In genomic region chr7:92778972-92779371, GRCh38 we compare ENCODE assay signal across 10 cellular contexts.
DNase-seq lines count a peak whose midpoint lies in the region; ATAC-seq and TF ChIP-seq lines count a peak whose summit lies in the region.
"Had no signal": no experiment of that assay in that cellular context is flagged by ENCODE, and none has a peak within 500 bp of the region (broad histone marks: within the 10 kb centered on the region; RNA-seq: fewer than 3 reads in every experiment).

No MANE protein-coding gene starts in this region.

- peaks cover 0 to 59% (median 15%) of the 10 kb centered on the region in 4 donors for H3K4me1 ChIP-seq in tibial artery
- no peaks in the 10 kb centered on the region for H3K4me1 ChIP-seq in effector memory CD4-positive, alpha-beta T cell (ENCODE audit: control insufficient read depth, insufficient read depth, low read length, poor library complexity, severe bottlenecking)

- ATAC-seq in HG03469 (IDR thresholded peaks at IDR 0.05; ENCODE audit: unreplicated experiment) (peak; percentile 47), GM19023 (IDR thresholded peaks at IDR 0.05; ENCODE audit: unreplicated experiment) (no peak)
- ATAC-seq: Panc1 had no signal

- no peaks in the 10 kb centered on the region for H3K27me3 ChIP-seq in tibial artery
- no peaks in the 10 kb centered on the region for H3K27me3 ChIP-seq in effector memory CD4-positive, alpha-beta T cell (replicated peaks; ENCODE audit: control insufficient read depth, insufficient read depth, low read length, poor library complexity, severe bottlenecking)

- TF ChIP-seq CTCF in cardiac fibroblast (IDR thresholded peaks at IDR 0.05; ENCODE audit: low read depth, low read length) (peak; percentile 18), tibial artery (IDR thresholded peaks at IDR 0.05) (no peak)

- intact Hi-C loops in tibial artery (cut with DNase I; ENCODE audit: low total_unique reads), result no loop called here

- peak; percentile 39 for DNase-seq in DMS 273 (lab: John Stamatoyannopoulos, UW; ENCODE audit: unreplicated experiment)
- DNase-seq in DMS 273 treated with DMSO at 0.1 percent for 48 hours (lab: John Stamatoyannopoulos, UW), result no peak
- DNase-seq in cardiac fibroblast (ENCODE audit: low read depth in 2 of 2), result peak; percentile 93 to 97
- peak; percentile 74 to 75 for DNase-seq in tibial artery
- no peak for DNase-seq in effector memory CD4-positive, alpha-beta T cell
- no peak for DNase-seq in NCI-H345 treated with DMSO at 0.1 percent for 48 hours (lab: John Stamatoyannopoulos, UW; ENCODE audit: unreplicated experiment)

- H3K36me3 ChIP-seq in tibial artery, result no peaks in the 10 kb centered on the region
- H3K36me3 ChIP-seq in effector memory CD4-positive, alpha-beta T cell (ENCODE audit: control insufficient read depth, insufficient read depth, low read length), result peaks cover 8% of the 10 kb centered on the region

- H3K9me3 ChIP-seq in tibial artery, result no peaks in the 10 kb centered on the region
- no peaks in the 10 kb centered on the region for H3K9me3 ChIP-seq in effector memory CD4-positive, alpha-beta T cell (ENCODE audit: control insufficient read depth, low read length)

- no peak overlapping the region for H3K27ac ChIP-seq in tibial artery
- no peak overlapping the region for H3K27ac ChIP-seq in effector memory CD4-positive, alpha-beta T cell (ENCODE audit: insufficient read depth, low read length, poor library complexity, severe bottlenecking)
- H3K27ac ChIP-seq: 22Rv1 had no signal

- H3K4me3 ChIP-seq in cardiac fibroblast (replicated peaks in 1 of 2; ENCODE audit: low read depth in 2 of 2, low read length in 2 of 2), result no peak overlapping the region
- H3K4me3 ChIP-seq in tibial artery, result no peak overlapping the region
- no peak overlapping the region for H3K4me3 ChIP-seq in effector memory CD4-positive, alpha-beta T cell (ENCODE audit: insufficient read depth, low read depth, low read length, poor library complexity, severe bottlenecking)

Comparison
In these comparisons a context has a peak if more than half of its experiments do, and no peak if none do; other contexts are left out.
1. DNase-seq: peak in DMS 273 (single experiment), cardiac fibroblast (2 of 2) and tibial artery (2 of 2); none in DMS 273 treated with DMSO at 0.1 percent for 48 hours (single experiment), effector memory CD4-positive, alpha-beta T cell (0 of 3) and NCI-H345 treated with DMSO at 0.1 percent for 48 hours (single experiment).